ENCODE assay signal across 35 cellular contexts in the genomic region with DNA sequence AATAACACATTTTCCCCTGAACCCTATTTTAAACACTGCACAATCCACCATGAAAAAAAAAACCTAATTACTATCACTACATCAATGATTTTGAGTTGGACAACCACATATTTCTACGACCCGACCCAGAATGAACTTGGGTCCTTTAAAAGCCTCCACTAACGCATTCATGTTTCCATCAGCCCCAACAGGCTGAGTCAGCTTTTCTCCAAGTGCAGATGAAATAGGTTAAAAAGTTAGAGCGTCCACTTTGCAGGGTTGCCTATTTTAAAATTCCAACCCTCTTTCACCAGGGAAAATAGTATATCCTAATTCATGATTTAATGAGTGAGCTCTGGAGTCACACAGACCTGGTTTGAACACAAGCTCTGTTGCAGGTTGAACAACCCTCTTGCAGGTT.
"Had no signal": no experiment of that assay in that cellular context is flagged by ENCODE, and none has a peak within 500 bp of the region (broad histone marks: within the 10 kb centered on the region; RNA-seq: fewer than 3 reads in every experiment).

No MANE protein-coding gene starts in this region.

- H3K4me3 ChIP-seq: MG63 had no signal

- H3K9me3 ChIP-seq: MG63 had no signal

- DNase-seq: Karpas-422, Kasumi-1, MG63, MM.1S, NCI-H1048, NCI-H1092, NCI-H1092 treated with DMSO at 0.1 percent for 48 hours, NCI-H1105, NCI-H1105 treated with DMSO at 0.1 percent for 48 hours, NCI-H1417, NCI-H1417 treated with DMSO at 0.1 percent for 48 hours, NCI-H1436, NCI-H1436 treated with DMSO at 0.1 percent for 48 hours, NCI-H146, NCI-H1694, NCI-H1694 treated with DMSO at 0.1 percent for 48 hours, NCI-H187, NCI-H187 treated with DMSO at 0.1 percent for 48 hours, NCI-H1930, NCI-H2029, NCI-H2029 treated with DMSO at 0.1 percent for 48 hours, NCI-H2081, NCI-H2081 treated with DMSO at 0.1 percent for 48 hours, NCI-H2107, NCI-H2171, NCI-H2171 treated with DMSO at 0.1 percent for 48 hours, NCI-H2227 treated with DMSO at 0.1 percent for 48 hours, NCI-H226, NCI-H345, NCI-H446, NCI-H446 treated with DMSO at 0.1 percent for 48 hours, NCI-H510A, NCI-H510A treated with DMSO at 0.1 percent for 48 hours, NCI-H524, NCI-H524 treated with DMSO at 0.1 percent for 48 hours had no signal

- H3K36me3 ChIP-seq: MG63 had no signal

- H3K27me3 ChIP-seq: MG63 had no signal
